In genomic region chr3:134710313-134710680, GRCh38 we compare ENCODE assay signal across 1 cellular context.
TF ChIP-seq lines count a peak whose summit lies in the region.

No MANE protein-coding gene starts in this region.

TF ChIP-seq in IMR-90, 13 proteins besides CTCF, POLR2A, EP300 and RAD21 (continued from another document):
- TF ChIP-seq, protein P1, sequence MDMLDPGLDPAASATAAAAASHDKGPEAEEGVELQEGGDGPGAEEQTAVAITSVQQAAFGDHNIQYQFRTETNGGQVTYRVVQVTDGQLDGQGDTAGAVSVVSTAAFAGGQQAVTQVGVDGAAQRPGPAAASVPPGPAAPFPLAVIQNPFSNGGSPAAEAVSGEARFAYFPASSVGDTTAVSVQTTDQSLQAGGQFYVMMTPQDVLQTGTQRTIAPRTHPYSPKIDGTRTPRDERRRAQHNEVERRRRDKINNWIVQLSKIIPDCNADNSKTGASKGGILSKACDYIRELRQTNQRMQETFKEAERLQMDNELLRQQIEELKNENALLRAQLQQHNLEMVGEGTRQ (IDR thresholded peaks at IDR 0.05; ENCODE audit: low read depth, low read length) = no peak
TF ChIP-seq in IMR-90: peak in this region for 0.
